31 cellular contexts compared by ENCODE assay signal in the genomic region with DNA sequence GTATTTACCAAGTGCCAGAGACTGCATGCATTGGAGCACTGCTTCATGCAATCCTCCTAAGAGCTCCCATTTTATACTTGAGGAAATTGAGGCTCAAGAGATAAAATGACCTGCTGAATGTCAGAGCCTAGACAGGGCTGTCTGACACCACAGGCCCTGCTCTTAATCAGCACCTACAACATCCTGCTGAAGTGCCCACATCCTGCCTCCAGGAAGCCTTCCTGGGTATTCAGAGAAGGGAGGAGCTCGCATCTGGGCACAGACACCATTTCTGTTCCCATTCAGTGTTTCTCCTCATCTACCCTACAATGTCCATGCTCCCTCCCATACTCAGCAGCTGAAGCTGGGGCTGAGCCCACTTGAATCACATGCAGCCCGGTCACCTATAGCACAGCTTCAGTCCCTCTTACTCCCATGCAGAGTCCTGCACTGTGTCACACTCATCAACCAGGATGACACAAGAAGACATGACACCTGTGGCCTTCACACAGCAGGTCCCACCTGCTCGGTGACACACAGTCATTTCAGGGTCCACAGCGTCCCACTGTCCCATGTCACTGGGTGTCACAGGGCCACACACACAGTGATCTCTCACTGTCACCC. TPM values are rescaled to one million over a fixed set of nuclear protein-coding genes. Genes with fewer than 3 reads are reported as not detected.
A peak's percentile ranks its signal among the peaks of the same experiment; 100 is the strongest.
DNase-seq lines count a peak whose midpoint lies in the region; FAIRE-seq lines count a peak whose summit lies in the region.
"Had no signal": no experiment of that assay in that cellular context is flagged by ENCODE, and none has a peak within 500 bp of the region (broad histone marks: within the 10 kb centered on the region; RNA-seq: fewer than 3 reads in every experiment).

No MANE protein-coding gene starts in this region.

- peak overlapping the region; percentile 66 for H3K23ac ChIP-seq in neuronal stem cell (ENCODE audit: low read depth, low read length, poor library complexity)

- peak; percentile 72 for FAIRE-seq in HTR-8/SVneo (lab: Jason Lieb, UNC)
- FAIRE-seq: colon, frontal cortex, H54 had no signal

- H3K4me1 ChIP-seq in neuronal stem cell (ENCODE audit: control insufficient read depth in 2 of 2, insufficient read depth in 1 of 2, low read depth in 1 of 2, low read length in 2 of 2), result peaks cover 5 to 17% of the 10 kb centered on the region in 2 donors
- H3K4me1 ChIP-seq: parathyroid adenoma had no signal

- H3K9me3 ChIP-seq in neuronal stem cell (replicated peaks in 1 of 2; ENCODE audit: control insufficient read depth in 2 of 2, insufficient read depth in 1 of 2, low read depth in 1 of 2, low read length in 2 of 2), result no peaks in the 10 kb centered on the region
- H3K9me3 ChIP-seq: BLaER1, esophagus muscularis mucosa, left ventricle myocardium inferior, upper lobe of left lung had no signal

- H2BK5ac ChIP-seq in neuronal stem cell (ENCODE audit: low read length), result no peak overlapping the region

- H3K14ac ChIP-seq in neuronal stem cell (ENCODE audit: low read length), result no peak overlapping the region

- peaks cover 0 to 75% (median 0%) of the 10 kb centered on the region in 3 experiments for H3K27me3 ChIP-seq in neuronal stem cell (ENCODE audit: control insufficient read depth in 3 of 3, insufficient read depth in 3 of 3, low read depth in 1 of 3, low read length in 3 of 3)
- H3K27me3 ChIP-seq: BLaER1, brain microvascular endothelial cell, esophagus muscularis mucosa, upper lobe of left lung had no signal

- no peak overlapping the region for H4K91ac ChIP-seq in neuronal stem cell (ENCODE audit: low read depth, low read length, poor library complexity)

- intact Hi-C loops in activated naive CD4-positive, alpha-beta T cell treated with anti-CD3 and anti-CD28 coated beads for 36 hours (cut with micrococcal nuclease), result no loop called here
- intact Hi-C loops in activated CD4-positive, alpha-beta memory T cell treated with anti-CD3 and anti-CD28 coated beads for 36 hours (cut with micrococcal nuclease), result no loop called here

- H3K79me1 ChIP-seq in neuronal stem cell (ENCODE audit: low read depth, low read length), result no peaks in the 10 kb centered on the region

- peak overlapping the region; percentile 74 for H3K9ac ChIP-seq in neuronal stem cell (ENCODE audit: low read depth, low read length, poor library complexity)
- H3K9ac ChIP-seq: BLaER1, parathyroid adenoma had no signal

- WGBS in neuronal stem cell (ENCODE audit: extremely low coverage in 2 of 2, insufficient read length in 2 of 2, insufficient replicate concordance in 1 of 2), 2 donors, result no CpG with 5 or more reads among the region's 4 CpGs

- H3K27me3 Mint-ChIP-seq in activated naive CD4-positive, alpha-beta T cell treated with anti-CD3 and anti-CD28 coated beads for 36 hours (ENCODE audit: low read depth), result no peaks in the 10 kb centered on the region
- H3K27me3 Mint-ChIP-seq in activated CD4-positive, alpha-beta memory T cell treated with anti-CD3 and anti-CD28 coated beads for 36 hours, result no peaks in the 10 kb centered on the region

- POLR2A ChIA-PET in activated CD4-positive, alpha-beta memory T cell treated with anti-CD3 and anti-CD28 coated beads for 36 hours (lab: Charles Lee), result no interaction called here

- no peak overlapping the region for H2BK120ac ChIP-seq in neuronal stem cell (ENCODE audit: low read depth, low read length)

- H3K4me1 Mint-ChIP-seq in activated naive CD4-positive, alpha-beta T cell treated with anti-CD3 and anti-CD28 coated beads for 36 hours (ENCODE audit: low read depth), result peaks cover 11% of the 10 kb centered on the region
- peaks cover 13% of the 10 kb centered on the region for H3K4me1 Mint-ChIP-seq in activated CD4-positive, alpha-beta memory T cell treated with anti-CD3 and anti-CD28 coated beads for 36 hours (ENCODE audit: low read depth)

- no peak overlapping the region for H3K27ac ChIP-seq in neuronal stem cell (replicated peaks; ENCODE audit: low read length)
- H3K27ac ChIP-seq: BLaER1, brain microvascular endothelial cell, esophagus muscularis mucosa, left ventricle myocardium inferior, parathyroid adenoma, SK-N-MC, upper lobe of left lung had no signal

- H2AFZ ChIP-seq in neuronal stem cell (ENCODE audit: low read length), result no peak overlapping the region
- H2AFZ ChIP-seq: parathyroid adenoma had no signal

- no peaks in the 10 kb centered on the region for H3K36me3 Mint-ChIP-seq in activated naive CD4-positive, alpha-beta T cell treated with anti-CD3 and anti-CD28 coated beads for 36 hours (ENCODE audit: low read depth)
- H3K36me3 Mint-ChIP-seq in activated CD4-positive, alpha-beta memory T cell treated with anti-CD3 and anti-CD28 coated beads for 36 hours, result no peaks in the 10 kb centered on the region

- peak overlapping the region in 1 of 2 donors; percentile 38 for H3K4me3 ChIP-seq in neuronal stem cell (ENCODE audit: low read length in 2 of 2)
- H3K4me3 ChIP-seq: BLaER1, esophagus muscularis mucosa, left ventricle myocardium inferior, SK-N-MC, upper lobe of left lung had no signal

- H3K4me3 Mint-ChIP-seq in activated naive CD4-positive, alpha-beta T cell treated with anti-CD3 and anti-CD28 coated beads for 36 hours, result no peak overlapping the region
- no peak overlapping the region for H3K4me3 Mint-ChIP-seq in activated CD4-positive, alpha-beta memory T cell treated with anti-CD3 and anti-CD28 coated beads for 36 hours
- H3K4me3 Mint-ChIP-seq: activated naive CD8-positive, alpha-beta T cell treated with anti-CD3 and anti-CD28 coated beads, Interleukin-2, amount 50 U/mL, for 24 hours; nephron had no signal

- H3K4ac ChIP-seq in neuronal stem cell (ENCODE audit: low read length), result no peak overlapping the region

- H4K8ac ChIP-seq in neuronal stem cell (ENCODE audit: low read depth, low read length), result no peak overlapping the region

- peak overlapping the region; percentile 2 for H3K18ac ChIP-seq in neuronal stem cell (ENCODE audit: low read length)

- peak; percentile 36 for DNase-seq in activated naive CD4-positive, alpha-beta T cell treated with anti-CD3 and anti-CD28 coated beads for 36 hours
- no peak for DNase-seq in activated naive CD4-positive, alpha-beta T cell treated with anti-CD3 and anti-CD28 coated beads, Interleukin-2, amount 50 U/mL, for 16 hours
- DNase-seq in HTR-8/SVneo (ENCODE audit: insufficient read length, low spot score), result no peak
- peak; percentile 50 for DNase-seq in activated CD4-positive, alpha-beta memory T cell treated with anti-CD3 and anti-CD28 coated beads for 36 hours
- no peak for DNase-seq in neuronal stem cell (ENCODE audit: low spot score)
- DNase-seq in DMS 273 treated with DMSO at 0.1 percent for 48 hours (lab: John Stamatoyannopoulos, UW), result no peak
- DNase-seq in NCI-H1048 (lab: John Stamatoyannopoulos, UW), result no peak
- no peak for DNase-seq in GDM1 (lab: John Stamatoyannopoulos, UW)
- DNase-seq: ACHN; activated naive CD8-positive, alpha-beta T cell treated with anti-CD3 and anti-CD28 coated beads, Interleukin-2, amount 50 U/mL, for 24 hours; brain microvascular endothelial cell; hippocampal formation; left ventricle myocardium inferior; midbrain; NCI-H146; NCI-H2171 treated with DMSO at 0.1 percent for 48 hours; NCI-H526 treated with DMSO at 0.1 percent for 48 hours; right cardiac atrium; RPMI8226; stimulated activated CD4-positive, alpha-beta T cell treated with anti-CD3 and anti-CD28 coated beads, Interleukin-12 subunit alpha, Interleukin-12 subunit beta, amount 100 ng/mL, for 4 hours; T-helper 9 cell; upper lobe of left lung had no signal

- H3K27ac Mint-ChIP-seq in activated naive CD4-positive, alpha-beta T cell treated with anti-CD3 and anti-CD28 coated beads for 36 hours, result no peak overlapping the region
- H3K27ac Mint-ChIP-seq in activated CD4-positive, alpha-beta memory T cell treated with anti-CD3 and anti-CD28 coated beads for 36 hours, result no peak overlapping the region
- H3K27ac Mint-ChIP-seq: activated naive CD8-positive, alpha-beta T cell treated with anti-CD3 and anti-CD28 coated beads, Interleukin-2, amount 50 U/mL, for 24 hours; IgD-negative memory B cell; nephron had no signal

- H2BK15ac ChIP-seq in neuronal stem cell (ENCODE audit: low read length), result no peak overlapping the region

- H3K9me3 Mint-ChIP-seq in activated naive CD4-positive, alpha-beta T cell treated with anti-CD3 and anti-CD28 coated beads for 36 hours, result no peaks in the 10 kb centered on the region
- no peaks in the 10 kb centered on the region for H3K9me3 Mint-ChIP-seq in activated CD4-positive, alpha-beta memory T cell treated with anti-CD3 and anti-CD28 coated beads for 36 hours
- H3K9me3 Mint-ChIP-seq: activated naive CD8-positive, alpha-beta T cell treated with anti-CD3 and anti-CD28 coated beads, Interleukin-2, amount 50 U/mL, for 24 hours; IgD-negative memory B cell; nephron had no signal

- H2AK5ac ChIP-seq in neuronal stem cell (ENCODE audit: low read depth, low read length), result no peak overlapping the region

- CTCF ChIA-PET in activated naive CD4-positive, alpha-beta T cell treated with anti-CD3 and anti-CD28 coated beads for 36 hours (lab: Charles Lee), result no interaction called here
- CTCF ChIA-PET in activated CD4-positive, alpha-beta memory T cell treated with anti-CD3 and anti-CD28 coated beads for 36 hours (lab: Charles Lee), result interaction anchor here (0.5 to 0.6 kb wide), 2 partner anchors 12 to 69 kb away, joined by 3 read pairs; no protein-coding TSS in a partner anchor

- no peaks in the 10 kb centered on the region for H3K36me3 ChIP-seq in neuronal stem cell (replicated peaks in 1 of 2; ENCODE audit: control insufficient read depth in 2 of 2, insufficient read depth in 2 of 2, low read length in 2 of 2)
- H3K36me3 ChIP-seq: BLaER1, brain microvascular endothelial cell, esophagus muscularis mucosa, left ventricle myocardium inferior, upper lobe of left lung had no signal

- no peak overlapping the region for H3K4me2 ChIP-seq in neuronal stem cell (ENCODE audit: insufficient read depth, low read length, poor library complexity, severe bottlenecking)
- H3K4me2 ChIP-seq: BLaER1 had no signal

- H2BK12ac ChIP-seq in neuronal stem cell (ENCODE audit: low read length), result no peak overlapping the region

RNA-seq across cellular contexts. Expression of a gene that starts 53.1 kb away (rescaled TPM):
- 1 to 10 TPM in 1 of 2 experiments, under 1 TPM in 1; 0.69 to 1.1 TPM for total RNA-seq in activated naive CD4-positive, alpha-beta T cell treated with anti-CD3 and anti-CD28 coated beads for 36 hours
- total RNA-seq in activated CD4-positive, alpha-beta memory T cell treated with anti-CD3 and anti-CD28 coated beads for 36 hours, result under 1 TPM; 0.29 to 0.97 TPM
- polyA plus RNA-seq in neuronal stem cell (2013, experiment 1 of 2), result 1.7 TPM
- polyA plus RNA-seq in neuronal stem cell (2013, experiment 2 of 2), result 1.7 TPM
- polyA plus RNA-seq: IgD-negative memory B cell had no signal

Comparison
In these comparisons a context has a peak if more than half of its experiments do, and no peak if none do; other contexts are left out.
1. DNase-seq: peak in activated naive CD4-positive, alpha-beta T cell treated with anti-CD3 and anti-CD28 coated beads for 36 hours (single experiment) and activated CD4-positive, alpha-beta memory T cell treated with anti-CD3 and anti-CD28 coated beads for 36 hours (single experiment); none in activated naive CD4-positive, alpha-beta T cell treated with anti-CD3 and anti-CD28 coated beads, Interleukin-2, amount 50 U/mL, for 16 hours (single experiment), HTR-8/SVneo (single experiment), neuronal stem cell (single experiment), DMS 273 treated with DMSO at 0.1 percent for 48 hours (single experiment), NCI-H1048 (single experiment) and GDM1 (single experiment).